Comparison of ENCODE assay signal across 8 cellular contexts in the genomic region with DNA sequence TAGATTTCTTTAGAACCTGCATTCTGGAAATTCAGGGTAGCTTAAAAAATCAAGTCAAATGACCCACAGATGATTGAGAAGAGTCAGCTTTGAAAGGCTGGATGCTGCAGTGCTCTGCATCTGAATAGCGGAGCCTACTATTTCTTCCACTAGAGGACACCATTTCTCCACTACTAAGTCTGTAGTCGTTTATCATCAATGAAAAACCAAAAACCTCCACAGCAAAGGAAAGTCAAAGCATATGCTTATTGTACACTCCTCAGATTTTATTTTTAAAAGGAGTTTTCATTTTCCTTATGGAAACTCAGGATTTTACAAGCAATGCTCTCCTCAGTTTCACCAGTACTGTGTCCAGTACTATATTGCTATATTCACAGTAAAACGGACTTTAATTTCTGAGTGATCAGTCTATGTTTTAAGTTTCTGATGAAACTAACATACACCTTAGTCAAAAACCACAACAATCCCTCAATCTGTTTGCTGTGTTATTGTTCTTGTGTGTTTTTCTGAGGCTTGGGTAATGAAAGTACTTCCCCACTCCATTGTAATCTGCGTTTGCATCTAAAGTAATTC. TPM values are rescaled to one million over a fixed set of nuclear protein-coding genes. Genes with fewer than 3 reads are reported as not detected.
A peak's percentile ranks its signal among the peaks of the same experiment; 100 is the strongest.
DNase-seq lines count a peak whose midpoint lies in the region; ATAC-seq and TF ChIP-seq lines count a peak whose summit lies in the region.

No MANE protein-coding gene starts in this region.

- TF ChIP-seq CTCF in cardiac fibroblast (IDR thresholded peaks at IDR 0.05; ENCODE audit: low read depth, low read length) (peak; percentile 86), upper lobe of right lung (IDR thresholded peaks at IDR 0.05) (peak; percentile 73)

- peak; percentile 69 for DNase-seq in GM03348 (ENCODE audit: low spot score)
- DNase-seq in NCI-H748 treated with DMSO at 0.1 percent for 48 hours (lab: John Stamatoyannopoulos, UW) = peak; percentile 72
- peak; percentile 60 for DNase-seq in cardiac fibroblast (ENCODE audit: low read depth in 2 of 2)
- DNase-seq in left kidney (ENCODE audit: low read depth, low spot score) = peak; percentile 67
- no peak for DNase-seq in upper lobe of right lung
- DNase-seq in activated CD4-positive, alpha-beta T cell treated with anti-CD3 and anti-CD28 coated beads for 48 hours = no peak

- ATAC-seq in GM21367 (IDR thresholded peaks at IDR 0.05; ENCODE audit: unreplicated experiment) (peak; percentile 44), HG03460 (IDR thresholded peaks at IDR 0.05; ENCODE audit: unreplicated experiment) (peak; percentile 58), upper lobe of right lung (peak; percentile 72)

- H3K27me3 ChIP-seq in upper lobe of right lung = no peaks in the 10 kb centered on the region

- H3K9me3 ChIP-seq in upper lobe of right lung = no peaks in the 10 kb centered on the region

- no peaks in the 10 kb centered on the region for H3K4me1 ChIP-seq in upper lobe of right lung

- intact Hi-C loops in upper lobe of right lung (cut with DNase I) = no loop called here

- H3K4me3 ChIP-seq in cardiac fibroblast (replicated peaks in 1 of 2; ENCODE audit: low read depth in 2 of 2, low read length in 2 of 2) (no peak overlapping the region), upper lobe of right lung (no peak overlapping the region)

- no peaks in the 10 kb centered on the region for H3K36me3 ChIP-seq in upper lobe of right lung

- no peak overlapping the region for H3K27ac ChIP-seq in upper lobe of right lung

RNA-seq across cellular contexts. Expression of a gene that starts 50.5 kb away (rescaled TPM):
- total RNA-seq in upper lobe of right lung = 7.3 TPM

Comparison
In these comparisons a context has a peak if more than half of its experiments do, and no peak if none do; other contexts are left out.
1. DNase-seq: peak in GM03348 (single experiment), NCI-H748 treated with DMSO at 0.1 percent for 48 hours (single experiment), cardiac fibroblast (2 of 2) and left kidney (single experiment); none in upper lobe of right lung (single experiment) and activated CD4-positive, alpha-beta T cell treated with anti-CD3 and anti-CD28 coated beads for 48 hours (single experiment).
2. Peak in every context shown above with its lines, with median percentiles within 50 percentile points of each other: ATAC-seq.